ENCODE assay signal across 22 cellular contexts in the genomic region with DNA sequence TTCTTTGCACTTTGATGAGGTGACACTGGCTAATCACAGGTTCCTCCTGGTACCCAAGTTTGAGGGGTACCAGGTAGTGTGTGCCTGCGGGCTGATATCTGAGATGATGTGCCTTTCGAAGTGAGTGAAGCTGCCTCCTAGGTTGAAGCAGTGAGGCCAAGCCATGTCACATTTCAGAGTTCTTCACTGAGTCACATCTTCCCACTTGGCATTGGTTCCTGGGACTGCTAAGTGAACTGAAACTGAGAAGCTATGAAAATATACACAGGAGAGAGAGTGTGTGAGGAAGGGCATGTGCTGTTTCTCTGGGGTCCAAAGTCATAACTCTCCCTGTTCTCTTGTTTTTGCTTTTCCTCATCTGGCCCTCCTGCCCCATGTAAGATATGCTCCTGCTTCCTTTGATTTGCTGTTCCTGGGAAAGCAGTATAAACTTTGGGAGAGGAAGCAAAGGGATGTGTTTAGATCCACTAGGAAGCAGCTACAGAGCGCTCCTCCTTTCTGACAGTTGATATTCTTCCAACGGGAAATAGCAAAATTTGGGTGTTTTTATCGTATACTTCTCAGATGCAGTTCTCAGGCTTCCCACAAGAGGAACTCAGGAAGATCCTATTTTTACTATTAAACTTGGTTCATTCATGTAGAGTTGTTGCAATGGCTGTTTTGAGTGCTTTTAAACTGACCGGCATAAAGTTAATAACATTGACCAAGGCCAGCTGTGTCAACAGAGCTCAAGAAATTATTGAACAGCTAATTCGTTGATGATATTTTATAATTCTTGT.
A peak's percentile ranks its signal among the peaks of the same experiment; 100 is the strongest.
DNase-seq lines count a peak whose midpoint lies in the region; ATAC-seq and TF ChIP-seq lines count a peak whose summit lies in the region.
"Had no signal": no experiment of that assay in that cellular context is flagged by ENCODE, and none has a peak within 500 bp of the region (broad histone marks: within the 10 kb centered on the region; RNA-seq: fewer than 3 reads in every experiment).

No MANE protein-coding gene starts in this region.

- no peak overlapping the region for H3K4me3 ChIP-seq in AG09309 (ENCODE audit: control insufficient read depth, low read depth, low read length)
- no peak overlapping the region for H3K4me3 ChIP-seq in Loucy (ENCODE audit: low read length, poor library complexity, severe bottlenecking)
- no peak overlapping the region for H3K4me3 ChIP-seq in cardiac fibroblast (replicated peaks in 1 of 2; ENCODE audit: low read depth in 2 of 2, low read length in 2 of 2)
- H3K4me3 ChIP-seq: SJCRH30, uterus had no signal

- no peaks in the 10 kb centered on the region for H3K27me3 ChIP-seq in Loucy (ENCODE audit: insufficient read depth, low read length, poor library complexity, severe bottlenecking)
- H3K27me3 ChIP-seq: SJCRH30, uterus had no signal

- H3K4me1 ChIP-seq in Loucy (ENCODE audit: insufficient read depth, low read length, poor library complexity, severe bottlenecking): no peaks in the 10 kb centered on the region
- H3K4me1 ChIP-seq: SJCRH30, uterus had no signal

- intact Hi-C loops in activated CD4-positive, alpha-beta T cell treated with anti-CD3 and anti-CD28 coated beads for 36 hours (cut with DNase I, micrococcal nuclease): no loop called here

- no peak overlapping the region for H3K9ac ChIP-seq in Loucy (ENCODE audit: low read depth, low read length, poor library complexity, severe bottlenecking)

- TF ChIP-seq CTCF in AG09309 (IDR thresholded peaks at IDR 0.05; ENCODE audit: control insufficient read depth, insufficient read depth, low read depth, low read length, missing control alignments) (peak; percentile 15), Loucy (conservative IDR thresholded peaks at IDR 0.05; ENCODE audit: low read length) (peak; percentile 17; the same call in 1 of the 2 replicates), cardiac fibroblast (IDR thresholded peaks at IDR 0.05; ENCODE audit: low read depth, low read length) (peak; percentile 24)

- no peaks in the 10 kb centered on the region for H3K9me2 ChIP-seq in Loucy (replicated peaks; ENCODE audit: low read depth, low read length)

- no peaks in the 10 kb centered on the region for H3K4me1 Mint-ChIP-seq in activated CD4-positive, alpha-beta T cell treated with anti-CD3 and anti-CD28 coated beads for 36 hours
- H3K4me1 Mint-ChIP-seq: neural crest cell had no signal

- no peaks in the 10 kb centered on the region for H3K9me3 Mint-ChIP-seq in activated CD4-positive, alpha-beta T cell treated with anti-CD3 and anti-CD28 coated beads for 36 hours (ENCODE audit: low read depth)
- H3K9me3 Mint-ChIP-seq: stimulated activated naive CD8-positive, alpha-beta T cell treated with anti-CD3 and anti-CD28 coated beads, Interleukin-15, Interleukin-2, amounts not matched to agents 100 ng/mL and 50 ng/mL, for 24 hours had no signal

- H3K79me2 ChIP-seq in Loucy (ENCODE audit: insufficient read depth, low read length): no peaks in the 10 kb centered on the region

- H3K9me3 ChIP-seq in Loucy (ENCODE audit: insufficient read depth, low read depth, low read length): no peaks in the 10 kb centered on the region
- H3K9me3 ChIP-seq: SJCRH30, uterus had no signal

- CTCF ChIA-PET in activated CD4-positive, alpha-beta T cell treated with anti-CD3 and anti-CD28 coated beads for 36 hours (lab: Charles Lee): interaction anchor here (1.0 to 1.2 kb wide), 2 partner anchors 20 to 22 kb away, joined by 3 read pairs; no protein-coding TSS in a partner anchor

- no peak overlapping the region for H3K4me2 ChIP-seq in Loucy (ENCODE audit: low read depth, low read length, poor library complexity, severe bottlenecking)

- no peak overlapping the region for H3K4me3 Mint-ChIP-seq in activated CD4-positive, alpha-beta T cell treated with anti-CD3 and anti-CD28 coated beads for 36 hours
- H3K4me3 Mint-ChIP-seq: neural crest cell; stimulated activated naive CD8-positive, alpha-beta T cell treated with anti-CD3 and anti-CD28 coated beads, Interleukin-15, Interleukin-2, amounts not matched to agents 100 ng/mL and 50 ng/mL, for 24 hours had no signal

- no peaks in the 10 kb centered on the region for H3F3A ChIP-seq in Loucy (ENCODE audit: low read depth)

- no peak for ATAC-seq in HG02852 (IDR thresholded peaks at IDR 0.05; ENCODE audit: unreplicated experiment)
- no peak for ATAC-seq in activated CD4-positive, alpha-beta T cell treated with anti-CD3 and anti-CD28 coated beads for 36 hours
- ATAC-seq: HCT116 had no signal

- H3K36me3 ChIP-seq in Loucy (ENCODE audit: insufficient read depth, low read length): no peaks in the 10 kb centered on the region
- H3K36me3 ChIP-seq: SJCRH30, uterus had no signal

- peaks cover 2% of the 10 kb centered on the region for H3K27me3 Mint-ChIP-seq in activated CD4-positive, alpha-beta T cell treated with anti-CD3 and anti-CD28 coated beads for 36 hours

- no peak overlapping the region for H3K27ac Mint-ChIP-seq in activated CD4-positive, alpha-beta T cell treated with anti-CD3 and anti-CD28 coated beads for 36 hours
- H3K27ac Mint-ChIP-seq: stimulated activated naive CD8-positive, alpha-beta T cell treated with anti-CD3 and anti-CD28 coated beads, Interleukin-15, Interleukin-2, amounts not matched to agents 100 ng/mL and 50 ng/mL, for 24 hours had no signal

- H2AFZ ChIP-seq in Loucy (ENCODE audit: low read length): no peak overlapping the region

- no peaks in the 10 kb centered on the region for H3K36me3 Mint-ChIP-seq in activated CD4-positive, alpha-beta T cell treated with anti-CD3 and anti-CD28 coated beads for 36 hours (ENCODE audit: low read depth)

- POLR2A ChIA-PET in activated CD4-positive, alpha-beta T cell treated with anti-CD3 and anti-CD28 coated beads for 36 hours (lab: Charles Lee): no interaction called here

- no peaks in the 10 kb centered on the region for H4K20me1 ChIP-seq in Loucy (ENCODE audit: insufficient read depth, low read length, poor library complexity, severe bottlenecking)

- no peak for DNase-seq in AG09309 (ENCODE audit: low read depth)
- peak in 1 of 2 donors; percentile 43 for DNase-seq in cardiac fibroblast (ENCODE audit: low read depth in 2 of 2)
- DNase-seq in myocyte (ENCODE audit: low read depth): peak; percentile 13
- no peak for DNase-seq in activated CD4-positive, alpha-beta T cell treated with anti-CD3 and anti-CD28 coated beads for 36 hours
- no peak for DNase-seq in iPS-NIHi7 (ENCODE audit: extremely low spot score)
- DNase-seq in dermis blood vessel endothelial cell: no peak
- DNase-seq: activated CD4-positive, alpha-beta T cell treated with anti-CD3 and anti-CD28 coated beads, Interleukin-2, amount 50 U/mL, for 1 hour; activated naive CD4-positive, alpha-beta T cell treated with Interleukin-2 at 50 U/mL for 16 hours; activated T-cell treated with anti-CD3 and anti-CD28 coated beads for 4 hours; caudate nucleus; mesendoderm; NCI-H187; NCI-H446; retina; SJCRH30; stimulated activated CD4-positive, alpha-beta T cell treated with anti-CD3 and anti-CD28 coated beads, Interleukin-15, amount 100 ng/mL, for 24 hours; uterus had no signal
